Comparison of ENCODE assay signal across 8 cellular contexts in genomic region chr15:84658080-84658787, GRCh38. TPM values are rescaled to one million over a fixed set of nuclear protein-coding genes. Genes with fewer than 3 reads are reported as not detected.
DNase-seq lines count a peak whose midpoint lies in the region; ATAC-seq and TF ChIP-seq lines count a peak whose summit lies in the region.

Gene NMB (minus strand): TSS chr15:84658199. CDS start chr15:84658152, 47 bp downstream.

- H3K27ac Mint-ChIP-seq in IgD-negative memory B cell: peak within 1 kb of the TSS; percentile 74 to 96 (median 87)
- peak within 1 kb of the TSS; percentile 74 to 90 (median 77) for H3K27ac Mint-ChIP-seq in naive B cell
- H3K27ac Mint-ChIP-seq in stimulated activated memory B cell treated with anti-CD40 and anti-IgM and Interleukin-4, amounts not matched to agents 10 μg/mL and 1 μg/mL and 100 μg/mL, for 72 hours: peak within 1 kb of the TSS; percentile 85

- H3K36me3 Mint-ChIP-seq in IgD-negative memory B cell (peaks cover 2% of the 10 kb centered on the region), naive B cell (no peaks in the 10 kb centered on the region)
- peaks cover 6% of the 10 kb centered on the region for H3K36me3 Mint-ChIP-seq in stimulated activated memory B cell treated with anti-CD40 and anti-IgM and Interleukin-4, amounts not matched to agents 10 μg/mL and 1 μg/mL and 100 μg/mL, for 72 hours

- H3K27me3 Mint-ChIP-seq in IgD-negative memory B cell: no peaks in the 10 kb centered on the region
- H3K27me3 Mint-ChIP-seq in naive B cell: no peaks in the 10 kb centered on the region
- H3K27me3 Mint-ChIP-seq in stimulated activated memory B cell treated with anti-CD40 and anti-IgM and Interleukin-4, amounts not matched to agents 10 μg/mL and 1 μg/mL and 100 μg/mL, for 72 hours: no peaks in the 10 kb centered on the region

- H3K4me3 Mint-ChIP-seq in IgD-negative memory B cell (peak within 1 kb of the TSS; percentile 78 to 94 (median 92)), naive B cell (peak within 1 kb of the TSS; percentile 77 to 99 (median 88))
- peak within 1 kb of the TSS; percentile 80 for H3K4me3 Mint-ChIP-seq in stimulated activated memory B cell treated with anti-CD40 and anti-IgM and Interleukin-4, amounts not matched to agents 10 μg/mL and 1 μg/mL and 100 μg/mL, for 72 hours

- H3K4me1 Mint-ChIP-seq in IgD-negative memory B cell (peaks cover 12 to 27% (median 19%) of the 10 kb centered on the region in 3 donors), naive B cell (peaks cover 31 to 47% (median 39%) of the 10 kb centered on the region in 3 donors)
- peaks cover 50% of the 10 kb centered on the region for H3K4me1 Mint-ChIP-seq in stimulated activated memory B cell treated with anti-CD40 and anti-IgM and Interleukin-4, amounts not matched to agents 10 μg/mL and 1 μg/mL and 100 μg/mL, for 72 hours

- H3K9me3 Mint-ChIP-seq in IgD-negative memory B cell: no peaks in the 10 kb centered on the region
- no peaks in the 10 kb centered on the region for H3K9me3 Mint-ChIP-seq in naive B cell
- H3K9me3 Mint-ChIP-seq in stimulated activated memory B cell treated with anti-CD40 and anti-IgM and Interleukin-4, amounts not matched to agents 10 μg/mL and 1 μg/mL and 100 μg/mL, for 72 hours: no peaks in the 10 kb centered on the region

- DNase-seq in DMS114 treated with DMSO at 0.1 percent for 48 hours (lab: John Stamatoyannopoulos, UW; ENCODE audit: unreplicated experiment): peak; percentile 49
- DNase-seq in activated T-helper 1 cell treated with Interleukin-2 at 50 U/mL for 16 hours (ENCODE audit: low read depth): peak; percentile 82
- peak; percentile 72 for DNase-seq in fibroblast of gingiva (ENCODE audit: low read depth)
- DNase-seq in naive B cell: peak; percentile 91

- ATAC-seq in GM21515 (IDR thresholded peaks at IDR 0.05; ENCODE audit: unreplicated experiment) (peak; percentile 56), naive B cell (ENCODE audit: low read depth in 2 of 2) (peak; percentile 79 to 82)
- peak; percentile 88 for ATAC-seq in stimulated activated memory B cell treated with anti-CD40 and anti-IgM and Interleukin-4, amounts not matched to agents 10 μg/mL and 1 μg/mL and 100 μg/mL, for 72 hours

TF ChIP-seq in PFSK-1, 5 proteins besides CTCF, POLR2A, EP300 and RAD21:
- TF ChIP-seq SIN3A (IDR thresholded peaks at IDR 0.05; ENCODE audit: borderline replicate concordance, insufficient read depth, low read length): 0 out of 2 replicates have a peak, but pooled peaks have one; percentile 9
- no peak for TF ChIP-seq REST (IDR thresholded peaks at IDR 0.05; ENCODE audit: insufficient read depth in 1 of 2, low read depth in 2 of 2, low read length in 2 of 2)
- peak; percentile 58 for TF ChIP-seq POLR2AphosphoS5 (IDR thresholded peaks at IDR 0.05; ENCODE audit: low read depth, low read length)
- no peak for TF ChIP-seq TAF1 (IDR thresholded peaks at IDR 0.05; ENCODE audit: borderline replicate concordance, insufficient read depth, low read length)
- no peak for TF ChIP-seq FOXP2 (optimal IDR thresholded peaks at IDR 0.05; ENCODE audit: borderline replicate concordance, extremely low read depth, extremely low read length, insufficient read depth)

RNA-seq across cellular contexts. Expression of gene NMB, which starts in this region (rescaled TPM):
- polyA plus RNA-seq in IgD-negative memory B cell (5.1 TPM), naive B cell (ENCODE audit: low read depth in 6 of 6) (1 to 10 TPM; 3.1 to 8.2 (median 3.6) TPM)
- polyA plus RNA-seq in PFSK-1 (2012; ENCODE audit: insufficient read length, low read depth): 5.8 TPM

Comparison
In these comparisons a context has a peak if more than half of its experiments do, and no peak if none do; other contexts are left out.
1. Peak in every context shown above with its lines: DNase-seq and ATAC-seq.